ENCODE assay signal across 15 cellular contexts in genomic region chr7:55431898-55432297, GRCh38.
DNase-seq lines count a peak whose midpoint lies in the region; ATAC-seq and TF ChIP-seq lines count a peak whose summit lies in the region.
"Had no signal": no experiment of that assay in that cellular context is flagged by ENCODE, and none has a peak within 500 bp of the region (broad histone marks: within the 10 kb centered on the region; RNA-seq: fewer than 3 reads in every experiment).

No MANE protein-coding gene starts in this region.

- no peaks in the 10 kb centered on the region for H3K79me2 ChIP-seq in GM23338 (replicated peaks; ENCODE audit: insufficient read depth)

- TF ChIP-seq CTCF in natural killer cell (IDR thresholded peaks at IDR 0.05) (no peak), prostate gland (IDR thresholded peaks at IDR 0.05) (no peak), GM23338 (conservative IDR thresholded peaks at IDR 0.05; ENCODE audit: low read depth in 2 of 2) (no peak), glutamatergic neuron (IDR thresholded peaks at IDR 0.05; ENCODE audit: partially characterized antibody, unreplicated experiment) (no peak), nephron progenitor cell (IDR thresholded peaks at IDR 0.05) (no peak)

- H3K4me1 Mint-ChIP-seq in natural killer cell treated with Interleukin-12 subunit alpha and Interleukin-12 subunit beta and Interleukin-15 and Interleukin-18, amount 100 ng/mL, for 72 hours (ENCODE audit: low read depth in 2 of 2) = peaks cover 14 to 21% of the 10 kb centered on the region in 2 donors
- H3K4me1 Mint-ChIP-seq in natural killer cell (peaks cover 12 to 13% of the 10 kb centered on the region in 2 donors), GM23338 (peaks cover 16% of the 10 kb centered on the region), glutamatergic neuron (ENCODE audit: low read depth, unreplicated experiment) (peaks cover 11% of the 10 kb centered on the region), nephron progenitor cell (peaks cover 33% of the 10 kb centered on the region)

- H3K4me3 Mint-ChIP-seq in natural killer cell treated with Interleukin-12 subunit alpha and Interleukin-12 subunit beta and Interleukin-15 and Interleukin-18, amount 100 ng/mL, for 72 hours = no peak overlapping the region
- H3K4me3 Mint-ChIP-seq in natural killer cell (no peak overlapping the region), GM23338 (no peak overlapping the region), glutamatergic neuron (ENCODE audit: unreplicated experiment) (no peak overlapping the region), nephron progenitor cell (no peak overlapping the region)
- H3K4me3 Mint-ChIP-seq: CD8-positive, alpha-beta memory T cell had no signal

- H4K20me1 ChIP-seq in GM23338 (replicated peaks; ENCODE audit: insufficient read depth) = no peaks in the 10 kb centered on the region; the same call in 1 of the 2 replicates

- H3K27ac ChIP-seq in prostate gland = peak overlapping the region; percentile 50 to 68
- H3K27ac ChIP-seq in GM23338 (ENCODE audit: low read depth) = no peak overlapping the region
- H3K27ac ChIP-seq: 22Rv1 had no signal

- H3K9me2 ChIP-seq in GM23338 (ENCODE audit: insufficient read depth) = no peaks in the 10 kb centered on the region

- H3K27ac Mint-ChIP-seq in natural killer cell treated with Interleukin-12 subunit alpha and Interleukin-12 subunit beta and Interleukin-15 and Interleukin-18, amount 100 ng/mL, for 72 hours = peak overlapping the region; percentile 50 to 69
- H3K27ac Mint-ChIP-seq in natural killer cell (no peak overlapping the region), GM23338 (no peak overlapping the region), glutamatergic neuron (ENCODE audit: unreplicated experiment) (no peak overlapping the region), nephron progenitor cell (no peak overlapping the region)

- no peak overlapping the region for H2AFZ ChIP-seq in GM23338

- H3K4me1 ChIP-seq in prostate gland (replicated peaks) = peaks cover 19% of the 10 kb centered on the region
- peaks cover 7% of the 10 kb centered on the region; the same call in 1 of the 2 replicates for H3K4me1 ChIP-seq in GM23338 (ENCODE audit: insufficient read depth)
- H3K4me1 ChIP-seq: HAP-1 had no signal

- no peaks in the 10 kb centered on the region for H3K9me3 Mint-ChIP-seq in natural killer cell treated with Interleukin-12 subunit alpha and Interleukin-12 subunit beta and Interleukin-15 and Interleukin-18, amount 100 ng/mL, for 72 hours
- H3K9me3 Mint-ChIP-seq in natural killer cell (no peaks in the 10 kb centered on the region), GM23338 (no peaks in the 10 kb centered on the region), glutamatergic neuron (ENCODE audit: unreplicated experiment) (peaks cover 4% of the 10 kb centered on the region), nephron progenitor cell (no peaks in the 10 kb centered on the region)
- H3K9me3 Mint-ChIP-seq: CD8-positive, alpha-beta memory T cell had no signal

- no peak for TF ChIP-seq POLR2A in prostate gland (IDR thresholded peaks at IDR 0.05)

- H3K36me3 ChIP-seq in prostate gland (no peaks in the 10 kb centered on the region), GM23338 (ENCODE audit: insufficient read depth) (no peaks in the 10 kb centered on the region)
- H3K36me3 ChIP-seq: HAP-1 had no signal

- ATAC-seq in natural killer cell treated with Interleukin-12 subunit alpha and Interleukin-12 subunit beta and Interleukin-15 and Interleukin-18, amount 100 ng/mL, for 72 hours = no peak
- ATAC-seq in natural killer cell (no peak), left colon (peak; percentile 86), GM23338 (no peak)
- ATAC-seq: GM12878 had no signal

- H3K27me3 ChIP-seq in prostate gland (replicated peaks; ENCODE audit: insufficient read depth) (no peaks in the 10 kb centered on the region), GM23338 (ENCODE audit: insufficient read depth) (no peaks in the 10 kb centered on the region)

- H3K27me3 Mint-ChIP-seq in natural killer cell treated with Interleukin-12 subunit alpha and Interleukin-12 subunit beta and Interleukin-15 and Interleukin-18, amount 100 ng/mL, for 72 hours = no peaks in the 10 kb centered on the region
- H3K27me3 Mint-ChIP-seq in natural killer cell (ENCODE audit: low read depth in 2 of 2) (no peaks in the 10 kb centered on the region), GM23338 (ENCODE audit: insufficient read depth, low read depth, poor library complexity) (peaks cover 9% of the 10 kb centered on the region), glutamatergic neuron (ENCODE audit: unreplicated experiment) (peaks cover 5% of the 10 kb centered on the region), nephron progenitor cell (ENCODE audit: low read depth, poor library complexity) (peaks cover 4% of the 10 kb centered on the region)
- H3K27me3 Mint-ChIP-seq: CD8-positive, alpha-beta memory T cell had no signal

- H3F3A ChIP-seq in GM23338 (replicated peaks; ENCODE audit: low read depth) = no peaks in the 10 kb centered on the region

- DNase-seq in natural killer cell treated with Interleukin-12 subunit alpha and Interleukin-12 subunit beta and Interleukin-15 and Interleukin-18, amount 100 ng/mL, for 72 hours (ENCODE audit: low spot score) = no peak
- DNase-seq in natural killer cell (no peak), left colon (peak; percentile 29 to 56), prostate gland (ENCODE audit: low spot score) (peak; percentile 58), GM23338 (ENCODE audit: low spot score) (no peak), OCI-M1 (lab: John Stamatoyannopoulos, UW) (no peak), glutamatergic neuron (no peak), nephron progenitor cell (no peak)
- DNase-seq: Calu3; CD8-positive, alpha-beta memory T cell; DMS 273 treated with DMSO at 0.1 percent for 48 hours; GOT3 had no signal

- intact Hi-C loops in natural killer cell (cut with micrococcal nuclease) (loop anchor here (5.0 kb wide), 1 partner anchor 165 kb away; no protein-coding TSS in a partner anchor), left colon (cut with DNase I, micrococcal nuclease) (loop anchor here in 1 of 2 donors (10.0 kb wide), 1 partner anchor 163 kb away; no protein-coding TSS in a partner anchor), prostate gland (cut with DNase I) (loop anchor here (5.0 kb wide), 1 partner anchor 165 kb away; no protein-coding TSS in a partner anchor)

- H3K4me3 ChIP-seq in prostate gland (no peak overlapping the region), GM23338 (no peak overlapping the region)
- H3K4me3 ChIP-seq: GM12878, HAP-1 had no signal

- no peaks in the 10 kb centered on the region for H3K36me3 Mint-ChIP-seq in natural killer cell treated with Interleukin-12 subunit alpha and Interleukin-12 subunit beta and Interleukin-15 and Interleukin-18, amount 100 ng/mL, for 72 hours
- H3K36me3 Mint-ChIP-seq in natural killer cell = no peaks in the 10 kb centered on the region
- no peaks in the 10 kb centered on the region; the same call in 2 of the 3 replicates for H3K36me3 Mint-ChIP-seq in GM23338 (ENCODE audit: low read depth)
- no peaks in the 10 kb centered on the region for H3K36me3 Mint-ChIP-seq in glutamatergic neuron (ENCODE audit: unreplicated experiment)
- H3K36me3 Mint-ChIP-seq in nephron progenitor cell (ENCODE audit: low read depth) = no peaks in the 10 kb centered on the region

- 14% methylated on average over 2 of the region's 2 CpGs for WGBS in prostate gland

- H3K9me3 ChIP-seq in prostate gland = no peaks in the 10 kb centered on the region
- H3K9me3 ChIP-seq: HAP-1 had no signal

- no peak overlapping the region for H3K4me2 ChIP-seq in GM23338

TF ChIP-seq in GM23338, 12 proteins besides CTCF, POLR2A, EP300 and RAD21 (continues in another document):
- TF ChIP-seq ETS1 (IDR thresholded peaks at IDR 0.05) = no peak
- TF ChIP-seq ZNF331 (CRISPR knock-in tag; IDR thresholded peaks at IDR 0.05; ENCODE audit: low read depth) = no peak
- no peak for TF ChIP-seq ZNF114 (CRISPR knock-in tag; IDR thresholded peaks at IDR 0.05)
- no peak for TF ChIP-seq JUNB (IDR thresholded peaks at IDR 0.05; ENCODE audit: unreplicated experiment)
- no peak for TF ChIP-seq STAT1 (IDR thresholded peaks at IDR 0.05; ENCODE audit: unreplicated experiment)

Comparison
In these comparisons a context has a peak if more than half of its experiments do, and no peak if none do; other contexts are left out.
1. H3K27ac Mint-ChIP-seq: peak in natural killer cell treated with Interleukin-12 subunit alpha and Interleukin-12 subunit beta and Interleukin-15 and Interleukin-18, amount 100 ng/mL, for 72 hours (2 of 2); none in natural killer cell (0 of 2), GM23338 (single experiment), glutamatergic neuron (single experiment) and nephron progenitor cell (single experiment).
2. DNase-seq: peak in left colon (2 of 2) and prostate gland (single experiment); none in natural killer cell treated with Interleukin-12 subunit alpha and Interleukin-12 subunit beta and Interleukin-15 and Interleukin-18, amount 100 ng/mL, for 72 hours (single experiment), natural killer cell (single experiment), GM23338 (single experiment), OCI-M1 (single experiment), glutamatergic neuron (single experiment) and nephron progenitor cell (single experiment).